ENCODE assay signal across 11 cellular contexts in genomic region chr6:30491963-30492616, GRCh38. TPM values are rescaled to one million over a fixed set of nuclear protein-coding genes. Genes with fewer than 3 reads are reported as not detected.
A peak's percentile ranks its signal among the peaks of the same experiment; 100 is the strongest.
DNase-seq lines count a peak whose midpoint lies in the region; ATAC-seq and TF ChIP-seq lines count a peak whose summit lies in the region.
"Had no signal": no experiment of that assay in that cellular context is flagged by ENCODE, and none has a peak within 500 bp of the region (broad histone marks: within the 10 kb centered on the region; RNA-seq: fewer than 3 reads in every experiment).

No MANE protein-coding gene starts in this region.

- no peak for ATAC-seq in activated CD8-positive, alpha-beta T cell treated with anti-CD3 and anti-CD28 coated beads for 36 hours
- no peak for ATAC-seq in lung (ENCODE audit: insufficient read depth, low FRiP score)
- no peak for ATAC-seq in activated CD4-positive, CD25-positive, alpha-beta regulatory T cell treated with anti-CD3 and anti-CD28 coated beads, Interleukin-2, amount 50 U/mL, for 24 hours

- peaks cover 12% of the 10 kb centered on the region for H3K79me2 ChIP-seq in hepatocyte

- H3K27ac Mint-ChIP-seq in activated CD8-positive, alpha-beta T cell treated with anti-CD3 and anti-CD28 coated beads for 36 hours, result peak overlapping the region; percentile 98

- no peak for TF ChIP-seq CTCF in activated CD8-positive, alpha-beta T cell treated with anti-CD3 and anti-CD28 coated beads for 36 hours (IDR thresholded peaks at IDR 0.05)
- TF ChIP-seq CTCF in lung (IDR thresholded peaks at IDR 0.05; ENCODE audit: control extremely low read depth, extremely low read depth), result no peak
- no peak for TF ChIP-seq CTCF in suprapubic skin (IDR thresholded peaks at IDR 0.05)
- TF ChIP-seq CTCF in hepatocyte (IDR thresholded peaks at IDR 0.05; ENCODE audit: poor library complexity), result no peak

- H3K4me1 ChIP-seq in lung (ENCODE audit: control insufficient read depth in 2 of 2, insufficient read depth in 2 of 2, low read length in 2 of 2), result peaks cover 0 to 17% of the 10 kb centered on the region in 2 donors
- H3K4me1 ChIP-seq in suprapubic skin, result peaks cover 54% of the 10 kb centered on the region
- peaks cover 7% of the 10 kb centered on the region for H3K4me1 ChIP-seq in hepatocyte (ENCODE audit: insufficient read depth)

- H3K36me3 ChIP-seq in lung (ENCODE audit: control insufficient read depth in 2 of 2, insufficient read depth in 2 of 2, low read length in 2 of 2), result peaks cover 4 to 34% of the 10 kb centered on the region in 2 donors
- peaks cover 43% of the 10 kb centered on the region for H3K36me3 ChIP-seq in suprapubic skin
- no peaks in the 10 kb centered on the region for H3K36me3 ChIP-seq in hepatocyte (replicated peaks; ENCODE audit: insufficient read depth, low read depth)

- no peak overlapping the region for H2AFZ ChIP-seq in hepatocyte
- H2AFZ ChIP-seq: GM23248 had no signal

- no peak overlapping the region for H3K4me2 ChIP-seq in hepatocyte

- H3K4me3 Mint-ChIP-seq in activated CD8-positive, alpha-beta T cell treated with anti-CD3 and anti-CD28 coated beads for 36 hours, result peak overlapping the region; percentile 97

- H3K9me2 ChIP-seq in hepatocyte (replicated peaks; ENCODE audit: insufficient read depth), result no peaks in the 10 kb centered on the region

- no peak for TF ChIP-seq POLR2A in suprapubic skin (IDR thresholded peaks at IDR 0.05)

- H3K4me3 ChIP-seq in lung, result peak overlapping the region; percentile 52
- peak overlapping the region; percentile 99 for H3K4me3 ChIP-seq in suprapubic skin
- H3K4me3 ChIP-seq in hepatocyte, result no peak overlapping the region
- H3K4me3 ChIP-seq: GM23248 had no signal

- intact Hi-C loops in activated CD8-positive, alpha-beta T cell treated with anti-CD3 and anti-CD28 coated beads for 36 hours (cut with micrococcal nuclease), result no loop called here

- CTCF ChIA-PET in activated CD8-positive, alpha-beta T cell treated with anti-CD3 and anti-CD28 coated beads for 36 hours (lab: Charles Lee), result interaction anchor here (1.0 to 8.5 kb wide), 8 partner anchors 9 to 51 kb away, joined by 4 to 73 read pairs (median 11); no protein-coding TSS in a partner anchor

- POLR2A ChIA-PET in activated CD8-positive, alpha-beta T cell treated with anti-CD3 and anti-CD28 coated beads for 36 hours (lab: Charles Lee), result interaction anchor here (0.5 to 8.6 kb wide), 19 partner anchors 10 to 156 kb away, joined by 3 to 251 read pairs (median 6); partner anchors contain the start of genes GNL1, MRPS18B, PPP1R10 and PRR3

- H3K4me1 Mint-ChIP-seq in activated CD8-positive, alpha-beta T cell treated with anti-CD3 and anti-CD28 coated beads for 36 hours (ENCODE audit: low read depth), result peaks cover 53% of the 10 kb centered on the region

- no peaks in the 10 kb centered on the region for H3K27me3 ChIP-seq in lung (ENCODE audit: control insufficient read depth, insufficient read depth)
- no peaks in the 10 kb centered on the region for H3K27me3 ChIP-seq in suprapubic skin
- H3K27me3 ChIP-seq in hepatocyte, result no peaks in the 10 kb centered on the region

- H3K9me3 ChIP-seq in lung (ENCODE audit: control insufficient read depth in 2 of 2, insufficient read depth in 1 of 2, low read length in 1 of 2) (peaks cover 0 to 3% of the 10 kb centered on the region in 2 donors), suprapubic skin (no peaks in the 10 kb centered on the region), hepatocyte (ENCODE audit: low read depth) (no peaks in the 10 kb centered on the region)

- peaks cover 10% of the 10 kb centered on the region for H4K20me1 ChIP-seq in hepatocyte (ENCODE audit: insufficient read depth, poor library complexity, severe bottlenecking)

- peak; percentile 38 for DNase-seq in activated T-cell treated with anti-CD3 and anti-CD28 coated beads, Interleukin-2, amount 50 U/mL, for 1 hour
- DNase-seq in activated T-cell treated with anti-CD3 and anti-CD28 coated beads for 4 hours, result no peak
- DNase-seq in activated CD8-positive, alpha-beta T cell treated with anti-CD3 and anti-CD28 coated beads for 36 hours, result peak; percentile 46
- no peak for DNase-seq in lung (ENCODE audit: low spot score)
- DNase-seq in suprapubic skin (ENCODE audit: low spot score in 2 of 2), result peak in 1 of 2 donors; percentile 60
- no peak for DNase-seq in effector CD8-positive, alpha-beta T cell (lab: John Stamatoyannopoulos, UW)
- no peak for DNase-seq in hepatocyte (ENCODE audit: low spot score)
- DNase-seq: GM23248, NCI-H2029, occipital lobe had no signal

- WGBS in lung, 2 donors, result 68 to 69% methylated on average over 12 of the region's 12 CpGs
- 76% methylated on average over 12 of the region's 12 CpGs for WGBS in suprapubic skin
- 96% methylated on average over 12 of the region's 12 CpGs for WGBS in hepatocyte (ENCODE audit: low lambda C conversion rate, missing lambda C conversion rate)

- peaks cover 59% of the 10 kb centered on the region for H3K36me3 Mint-ChIP-seq in activated CD8-positive, alpha-beta T cell treated with anti-CD3 and anti-CD28 coated beads for 36 hours (ENCODE audit: low read depth)

- H3K27ac ChIP-seq in lung (ENCODE audit: low read depth in 1 of 2, low read length in 1 of 2) (peak overlapping the region in 1 of 2 donors; percentile 40), suprapubic skin (no peak overlapping the region), hepatocyte (no peak overlapping the region)
- H3K27ac ChIP-seq: GM23248 had no signal

- H3K9me3 Mint-ChIP-seq in activated CD8-positive, alpha-beta T cell treated with anti-CD3 and anti-CD28 coated beads for 36 hours, result no peaks in the 10 kb centered on the region

- no peaks in the 10 kb centered on the region for H3K27me3 Mint-ChIP-seq in activated CD8-positive, alpha-beta T cell treated with anti-CD3 and anti-CD28 coated beads for 36 hours

- TF ChIP-seq EP300 in suprapubic skin (IDR thresholded peaks at IDR 0.05), result no peak

RNA-seq across cellular contexts. Expression of gene HLA-E, which starts 2.8 kb away (rescaled TPM):
- total RNA-seq in activated CD8-positive, alpha-beta T cell treated with anti-CD3 and anti-CD28 coated beads for 36 hours, result 100 to 1,000 TPM; 493 to 499 TPM
- total RNA-seq in lung (100 to 1,000 TPM; 502 to 611 TPM), suprapubic skin (100 to 1,000 TPM; 496 to 771 (median 601) TPM), hepatocyte (155 and 158 TPM in 2 replicates)
- polyA plus RNA-seq in lung (1,000 to 10,000 TPM in 1 of 2 donors, 100 to 1,000 TPM in 1; 618 to 1,209 TPM), hepatocyte (141 and 163 TPM in 2 replicates)

Comparison
In these comparisons a context has a peak if more than half of its experiments do, and no peak if none do; other contexts are left out.
1. DNase-seq: peak in activated T-cell treated with anti-CD3 and anti-CD28 coated beads, Interleukin-2, amount 50 U/mL, for 1 hour (single experiment) and activated CD8-positive, alpha-beta T cell treated with anti-CD3 and anti-CD28 coated beads for 36 hours (single experiment); none in activated T-cell treated with anti-CD3 and anti-CD28 coated beads for 4 hours (single experiment), lung (single experiment), effector CD8-positive, alpha-beta T cell (single experiment) and hepatocyte (single experiment).